12 cellular contexts compared by ENCODE assay signal in the genomic region with DNA sequence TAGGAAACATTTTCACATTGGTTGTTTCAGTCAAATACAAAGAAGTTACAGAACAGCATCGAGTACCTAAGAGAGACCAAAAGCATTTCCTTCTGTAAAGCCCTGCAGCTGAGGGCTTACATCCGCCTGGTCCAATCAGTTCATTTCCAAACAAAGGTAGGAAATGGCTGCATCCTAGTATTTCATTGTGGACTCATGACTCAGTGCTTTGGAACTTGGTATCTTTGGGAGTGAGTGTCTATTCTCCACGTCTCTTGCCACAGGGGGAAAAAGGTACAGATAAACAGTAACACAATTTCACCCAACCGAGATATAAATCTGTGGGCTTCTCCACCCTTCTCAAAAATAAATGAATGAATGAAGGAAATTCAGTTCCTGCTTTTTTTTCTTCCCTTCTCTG.
A peak's percentile ranks its signal among the peaks of the same experiment; 100 is the strongest.
DNase-seq lines count a peak whose midpoint lies in the region; ATAC-seq and TF ChIP-seq lines count a peak whose summit lies in the region.
"Had no signal": no experiment of that assay in that cellular context is flagged by ENCODE, and none has a peak within 500 bp of the region (broad histone marks: within the 10 kb centered on the region; RNA-seq: fewer than 3 reads in every experiment).

No MANE protein-coding gene starts in this region.

- H3K4me1 Mint-ChIP-seq in activated CD4-positive, alpha-beta memory T cell treated with anti-CD3 and anti-CD28 coated beads for 36 hours (ENCODE audit: low read depth): no peaks in the 10 kb centered on the region

- peak overlapping the region in 2 of 3 donors; percentile 21 to 58 for H3K27ac ChIP-seq in right lobe of liver

- intact Hi-C loops in right lobe of liver (cut with DNase I): no loop called here
- intact Hi-C loops in activated CD4-positive, alpha-beta memory T cell treated with anti-CD3 and anti-CD28 coated beads for 36 hours (cut with micrococcal nuclease): no loop called here

- TF ChIP-seq CTCF in cardiac fibroblast (IDR thresholded peaks at IDR 0.05; ENCODE audit: low read depth, low read length) (no peak), right lobe of liver (IDR thresholded peaks at IDR 0.05) (no peak)

- peak; percentile 51 to 81 (median 70) for ATAC-seq in right lobe of liver

- no peaks in the 10 kb centered on the region for H3K36me3 Mint-ChIP-seq in activated CD4-positive, alpha-beta memory T cell treated with anti-CD3 and anti-CD28 coated beads for 36 hours

- no peaks in the 10 kb centered on the region for H3K36me3 ChIP-seq in right lobe of liver

- POLR2A ChIA-PET in activated CD4-positive, alpha-beta memory T cell treated with anti-CD3 and anti-CD28 coated beads for 36 hours (lab: Charles Lee): no interaction called here

- no peak for TF ChIP-seq POLR2A in right lobe of liver (IDR thresholded peaks at IDR 0.05)

- peaks cover 0 to 21% (median 5%) of the 10 kb centered on the region in 4 donors for H3K4me1 ChIP-seq in right lobe of liver

- no peak overlapping the region for H3K4me3 Mint-ChIP-seq in activated CD4-positive, alpha-beta memory T cell treated with anti-CD3 and anti-CD28 coated beads for 36 hours

- CTCF ChIA-PET in activated CD4-positive, alpha-beta memory T cell treated with anti-CD3 and anti-CD28 coated beads for 36 hours (lab: Charles Lee): no interaction called here

- 36% methylated on average over 3 of the region's 4 CpGs for WGBS in right lobe of liver (ENCODE audit: insufficient coverage, low coverage, low lambda C conversion rate, missing lambda C conversion rate)

- H3K9me3 Mint-ChIP-seq in activated CD4-positive, alpha-beta memory T cell treated with anti-CD3 and anti-CD28 coated beads for 36 hours: no peaks in the 10 kb centered on the region
- H3K9me3 Mint-ChIP-seq: brain had no signal

- DNase-seq in SIG-M5 treated with dmso at 0.1 percent for 504 hours (lab: John Stamatoyannopoulos, UW; ENCODE audit: unreplicated experiment) (peak; percentile 13), SIG-M5 (lab: John Stamatoyannopoulos, UW) (no peak), cardiac fibroblast (ENCODE audit: low read depth in 2 of 2) (peak; percentile 76 to 84), right lobe of liver (no peak), T-helper 1 cell (no peak), DMS153 treated with DMSO at 0.1 percent for 48 hours (lab: John Stamatoyannopoulos, UW; ENCODE audit: unreplicated experiment) (no peak)
- DNase-seq in activated CD4-positive, alpha-beta memory T cell treated with anti-CD3 and anti-CD28 coated beads for 36 hours: no peak
- DNase-seq in activated naive CD4-positive, alpha-beta T cell treated with Interleukin-2 at 50 U/mL for 16 hours: no peak
- DNase-seq: activated CD4-positive, alpha-beta T cell treated with anti-CD3 and anti-CD28 coated beads, Interleukin-2, amount 50 U/mL, for 1 hour; NCI-H774; stimulated activated CD4-positive, alpha-beta T cell treated with anti-CD3 and anti-CD28 coated beads, Interleukin-4, amount 100 ng/mL, for 24 hours had no signal

- H3K9me3 ChIP-seq in right lobe of liver: no peaks in the 10 kb centered on the region

- H3K27me3 ChIP-seq in right lobe of liver: no peaks in the 10 kb centered on the region

- peaks cover 5% of the 10 kb centered on the region for H3K27me3 Mint-ChIP-seq in activated CD4-positive, alpha-beta memory T cell treated with anti-CD3 and anti-CD28 coated beads for 36 hours

- no peak overlapping the region for H3K4me3 ChIP-seq in cardiac fibroblast (replicated peaks in 1 of 2; ENCODE audit: low read depth in 2 of 2, low read length in 2 of 2)
- H3K4me3 ChIP-seq in right lobe of liver: no peak overlapping the region

- H3K27ac Mint-ChIP-seq in activated CD4-positive, alpha-beta memory T cell treated with anti-CD3 and anti-CD28 coated beads for 36 hours: no peak overlapping the region

Comparison
In these comparisons a context has a peak if more than half of its experiments do, and no peak if none do; other contexts are left out.
1. DNase-seq: peak in SIG-M5 treated with dmso at 0.1 percent for 504 hours (single experiment) and cardiac fibroblast (2 of 2); none in SIG-M5 (single experiment), right lobe of liver (0 of 3), activated CD4-positive, alpha-beta memory T cell treated with anti-CD3 and anti-CD28 coated beads for 36 hours (single experiment), T-helper 1 cell (0 of 5), DMS153 treated with DMSO at 0.1 percent for 48 hours (single experiment) and activated naive CD4-positive, alpha-beta T cell treated with Interleukin-2 at 50 U/mL for 16 hours (single experiment).